ENCODE assay signal across 25 cellular contexts in the genomic region with DNA sequence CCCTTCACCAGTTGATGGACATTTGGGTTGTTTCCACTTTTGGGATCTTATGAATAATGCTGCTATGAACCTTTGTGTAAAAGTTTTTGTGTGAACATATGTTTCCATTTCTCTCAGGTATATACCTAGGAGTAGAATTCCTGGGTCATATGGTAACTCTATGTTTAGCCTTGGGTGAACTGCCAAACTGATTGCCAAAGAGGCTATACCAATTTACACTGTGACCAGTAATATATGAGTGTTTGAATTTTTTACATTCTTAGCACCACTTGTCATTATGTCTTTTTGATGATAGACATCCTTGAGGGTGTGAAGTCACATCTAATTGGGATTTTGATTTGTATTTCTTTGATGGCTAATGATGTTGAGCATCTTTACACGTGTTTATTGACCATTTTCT.
A peak's percentile ranks its signal among the peaks of the same experiment; 100 is the strongest.
DNase-seq lines count a peak whose midpoint lies in the region; ATAC-seq, FAIRE-seq and TF ChIP-seq lines count a peak whose summit lies in the region.
"Had no signal": no experiment of that assay in that cellular context is flagged by ENCODE, and none has a peak within 500 bp of the region (broad histone marks: within the 10 kb centered on the region; RNA-seq: fewer than 3 reads in every experiment).

No MANE protein-coding gene starts in this region.

- H3K36me3 ChIP-seq in astrocyte (ENCODE audit: insufficient read depth, low read length): no peaks in the 10 kb centered on the region
- H3K36me3 ChIP-seq: BE2C; BLaER1 treated with 17β-estradiol and CSF1 and Interleukin-3, amounts not matched to agents 10 nM and 100 nM had no signal

- no peaks in the 10 kb centered on the region for H3K36me3 Mint-ChIP-seq in astrocyte (ENCODE audit: low read depth, unreplicated experiment)
- H3K36me3 Mint-ChIP-seq: CD14-positive monocyte; CD8-positive, alpha-beta memory T cell had no signal

- peaks cover 2% of the 10 kb centered on the region for H3K9me3 Mint-ChIP-seq in astrocyte (ENCODE audit: unreplicated experiment)
- H3K9me3 Mint-ChIP-seq: CD4-positive, alpha-beta T cell had no signal

- no peak overlapping the region for H3K9ac ChIP-seq in astrocyte (ENCODE audit: low read length)
- H3K9ac ChIP-seq: BLaER1 treated with 17β-estradiol and CSF1 and Interleukin-3, amounts not matched to agents 10 nM and 100 nM; GM23248 had no signal

- DNase-seq in AG10803 (ENCODE audit: low read depth): peak; percentile 55
- no peak for DNase-seq in astrocyte (ENCODE audit: low read depth)
- DNase-seq in epithelial cell of esophagus (ENCODE audit: low read depth): peak; percentile 65
- DNase-seq in kidney tubule cell (ENCODE audit: low spot score): peak; percentile 39
- DNase-seq in SHP77 treated with DMSO at 0.1 percent for 48 hours (lab: John Stamatoyannopoulos, UW): no peak
- DNase-seq: AML-193; BE2C; CD4-positive, alpha-beta T cell; CD8-positive, alpha-beta memory T cell; DMS53; DMS79 treated with DMSO at 0.1 percent for 48 hours; GF-D8; GM23248; H7; HCEC 1CT had no signal

- H3K27ac Mint-ChIP-seq in astrocyte (ENCODE audit: unreplicated experiment): no peak overlapping the region
- H3K27ac Mint-ChIP-seq: CD14-positive monocyte; CD4-positive, alpha-beta T cell; CD8-positive, alpha-beta memory T cell had no signal

- peak; percentile 69 for FAIRE-seq in astrocyte (lab: Jason Lieb, UNC)
- FAIRE-seq: A204.1, GM12891, GM18507, H1 had no signal

- TF ChIP-seq CTCF in AG10803 (conservative IDR thresholded peaks at IDR 0.05; ENCODE audit: low read length): no peak
- no peak for TF ChIP-seq CTCF in astrocyte (IDR thresholded peaks at IDR 0.05; ENCODE audit: insufficient read depth, low read depth, low read length)
- TF ChIP-seq CTCF in epithelial cell of esophagus (IDR thresholded peaks at IDR 0.05; ENCODE audit: insufficient read depth, low read depth, low read length, missing control alignments): no peak

- no peaks in the 10 kb centered on the region for H3K79me2 ChIP-seq in astrocyte (ENCODE audit: insufficient read depth, low read length)

- no peaks in the 10 kb centered on the region for H3K4me1 ChIP-seq in astrocyte (ENCODE audit: insufficient read depth, low read length)
- H3K4me1 ChIP-seq: BE2C; BLaER1 treated with 17β-estradiol and CSF1 and Interleukin-3, amounts not matched to agents 10 nM and 100 nM had no signal

- H3K4me1 Mint-ChIP-seq in astrocyte (ENCODE audit: low read depth, unreplicated experiment): peaks cover 5% of the 10 kb centered on the region
- H3K4me1 Mint-ChIP-seq: CD14-positive monocyte had no signal

- no peaks in the 10 kb centered on the region for H3K27me3 Mint-ChIP-seq in astrocyte (ENCODE audit: low read depth, unreplicated experiment)

- no peak overlapping the region for H3K4me2 ChIP-seq in astrocyte (ENCODE audit: low read length)
- H3K4me2 ChIP-seq: BLaER1 treated with 17β-estradiol and CSF1 and Interleukin-3, amounts not matched to agents 10 nM and 100 nM had no signal

- no peak overlapping the region for H3K4me3 Mint-ChIP-seq in astrocyte (ENCODE audit: unreplicated experiment)
- H3K4me3 Mint-ChIP-seq: CD14-positive monocyte; CD4-positive, alpha-beta T cell; CD8-positive, alpha-beta memory T cell had no signal

- no peaks in the 10 kb centered on the region for H3K27me3 ChIP-seq in astrocyte (ENCODE audit: insufficient read depth, low read length)
- H3K27me3 ChIP-seq: BE2C; BLaER1 treated with 17β-estradiol and CSF1 and Interleukin-3, amounts not matched to agents 10 nM and 100 nM had no signal

- no peak overlapping the region for H2AFZ ChIP-seq in astrocyte (ENCODE audit: low read depth, low read length)
- H2AFZ ChIP-seq: GM23248 had no signal

- H3K27ac ChIP-seq in astrocyte (ENCODE audit: low read depth, low read length): no peak overlapping the region
- H3K27ac ChIP-seq: 22Rv1; BLaER1 treated with 17β-estradiol and CSF1 and Interleukin-3, amounts not matched to agents 10 nM and 100 nM; GM23248 had no signal

- H3K4me3 ChIP-seq in AG10803 (ENCODE audit: low read length): no peak overlapping the region
- H3K4me3 ChIP-seq in astrocyte (ENCODE audit: insufficient read depth, low read depth, low read length): no peak overlapping the region
- no peak overlapping the region for H3K4me3 ChIP-seq in epithelial cell of esophagus (ENCODE audit: low read length)
- H3K4me3 ChIP-seq: BLaER1 treated with 17β-estradiol and CSF1 and Interleukin-3, amounts not matched to agents 10 nM and 100 nM; GM23248 had no signal

- no peaks in the 10 kb centered on the region for H4K20me1 ChIP-seq in astrocyte (ENCODE audit: insufficient read depth, low read length)
- H4K20me1 ChIP-seq: BLaER1 treated with 17β-estradiol and CSF1 and Interleukin-3, amounts not matched to agents 10 nM and 100 nM had no signal

- no peaks in the 10 kb centered on the region for H3K9me3 ChIP-seq in astrocyte (ENCODE audit: insufficient read depth, low read depth, low read length)
- H3K9me3 ChIP-seq: BE2C; BLaER1 treated with 17β-estradiol and CSF1 and Interleukin-3, amounts not matched to agents 10 nM and 100 nM had no signal

- ATAC-seq in GM19351 (IDR thresholded peaks at IDR 0.05; ENCODE audit: unreplicated experiment) (no peak), HG02884 (IDR thresholded peaks at IDR 0.05; ENCODE audit: unreplicated experiment) (no peak), GM21737 (IDR thresholded peaks at IDR 0.05; ENCODE audit: unreplicated experiment) (no peak)

Comparison
In these comparisons a context has a peak if more than half of its experiments do, and no peak if none do; other contexts are left out.
1. DNase-seq: peak in AG10803 (single experiment), epithelial cell of esophagus (single experiment) and kidney tubule cell (single experiment); none in astrocyte (single experiment) and SHP77 treated with DMSO at 0.1 percent for 48 hours (single experiment).